In genomic region chr5:14213813-14214585, GRCh38 we compare ENCODE assay signal across 10 cellular contexts.
DNase-seq lines count a peak whose midpoint lies in the region; ATAC-seq and TF ChIP-seq lines count a peak whose summit lies in the region.
"Had no signal": no experiment of that assay in that cellular context is flagged by ENCODE, and none has a peak within 500 bp of the region (broad histone marks: within the 10 kb centered on the region; RNA-seq: fewer than 3 reads in every experiment).

No MANE protein-coding gene starts in this region.

- intact Hi-C loops in activated CD4-positive, alpha-beta T cell treated with anti-CD3 and anti-CD28 coated beads for 36 hours (cut with DNase I, micrococcal nuclease), result no loop called here

- no peaks in the 10 kb centered on the region for H3K36me3 Mint-ChIP-seq in progenitor cell of endocrine pancreas (ENCODE audit: insufficient read depth)
- H3K36me3 Mint-ChIP-seq in activated CD4-positive, alpha-beta T cell treated with anti-CD3 and anti-CD28 coated beads for 36 hours (ENCODE audit: low read depth), result no peaks in the 10 kb centered on the region

- POLR2A ChIA-PET in activated CD4-positive, alpha-beta T cell treated with anti-CD3 and anti-CD28 coated beads for 36 hours (lab: Charles Lee), result no interaction called here

- TF ChIP-seq CTCF in progenitor cell of endocrine pancreas (IDR thresholded peaks at IDR 0.05; ENCODE audit: unreplicated experiment) (no peak), foreskin fibroblast (IDR thresholded peaks at IDR 0.05; ENCODE audit: low read depth, low read length) (no peak)

- DNase-seq in SW480 (ENCODE audit: low spot score), result peak; percentile 51
- no peak for DNase-seq in progenitor cell of endocrine pancreas (ENCODE audit: low spot score, unreplicated experiment)
- no peak for DNase-seq in CD1c-positive myeloid dendritic cell (ENCODE audit: extremely low spot score)
- DNase-seq in foreskin fibroblast, result no peak
- DNase-seq in activated CD4-positive, alpha-beta T cell treated with anti-CD3 and anti-CD28 coated beads for 36 hours, result no peak
- DNase-seq: DND-41, upper lobe of left lung had no signal

- no peaks in the 10 kb centered on the region for H3K9me3 Mint-ChIP-seq in progenitor cell of endocrine pancreas (ENCODE audit: low read depth)
- H3K9me3 Mint-ChIP-seq in activated CD4-positive, alpha-beta T cell treated with anti-CD3 and anti-CD28 coated beads for 36 hours (ENCODE audit: low read depth), result no peaks in the 10 kb centered on the region

- CTCF ChIA-PET in activated CD4-positive, alpha-beta T cell treated with anti-CD3 and anti-CD28 coated beads for 36 hours (lab: Charles Lee), result interaction anchor here (1.2 kb wide), 1 partner anchor 138 kb away, joined by 3 read pairs; no protein-coding TSS in a partner anchor

- no peak overlapping the region for H3K4me3 Mint-ChIP-seq in progenitor cell of endocrine pancreas (ENCODE audit: low read depth)
- H3K4me3 Mint-ChIP-seq in activated CD4-positive, alpha-beta T cell treated with anti-CD3 and anti-CD28 coated beads for 36 hours, result no peak overlapping the region

- H3K27ac Mint-ChIP-seq in progenitor cell of endocrine pancreas, result peak overlapping the region; percentile 73
- no peak overlapping the region for H3K27ac Mint-ChIP-seq in activated CD4-positive, alpha-beta T cell treated with anti-CD3 and anti-CD28 coated beads for 36 hours

- peak; percentile 44 for ATAC-seq in HG02943 (IDR thresholded peaks at IDR 0.05; ENCODE audit: low read depth, unreplicated experiment)
- no peak for ATAC-seq in HG02885 (IDR thresholded peaks at IDR 0.05; ENCODE audit: poor library complexity, unreplicated experiment)
- ATAC-seq in activated CD4-positive, alpha-beta T cell treated with anti-CD3 and anti-CD28 coated beads for 36 hours, result no peak

- H3K4me3 ChIP-seq in foreskin fibroblast (ENCODE audit: low read depth in 1 of 2, low read length in 2 of 2), result no peak overlapping the region
- H3K4me3 ChIP-seq: upper lobe of left lung had no signal

- no peaks in the 10 kb centered on the region for H3K27me3 Mint-ChIP-seq in progenitor cell of endocrine pancreas
- peaks cover 4% of the 10 kb centered on the region for H3K27me3 Mint-ChIP-seq in activated CD4-positive, alpha-beta T cell treated with anti-CD3 and anti-CD28 coated beads for 36 hours

- in situ Hi-C loops in GM18951 (cut with MboI; ENCODE audit: low sequenced_read_pairs, unreplicated experiment), result no loop called here

- peak; percentile 53 for TF ChIP-seq POLR2A in GM18951 (IDR thresholded peaks at IDR 0.05; ENCODE audit: extremely low read depth, insufficient read depth, insufficient read length)

- peaks cover 33% of the 10 kb centered on the region for H3K4me1 Mint-ChIP-seq in progenitor cell of endocrine pancreas (ENCODE audit: low read depth)
- no peaks in the 10 kb centered on the region for H3K4me1 Mint-ChIP-seq in activated CD4-positive, alpha-beta T cell treated with anti-CD3 and anti-CD28 coated beads for 36 hours
